Comparison of ENCODE assay signal across 8 cellular contexts in the genomic region with DNA sequence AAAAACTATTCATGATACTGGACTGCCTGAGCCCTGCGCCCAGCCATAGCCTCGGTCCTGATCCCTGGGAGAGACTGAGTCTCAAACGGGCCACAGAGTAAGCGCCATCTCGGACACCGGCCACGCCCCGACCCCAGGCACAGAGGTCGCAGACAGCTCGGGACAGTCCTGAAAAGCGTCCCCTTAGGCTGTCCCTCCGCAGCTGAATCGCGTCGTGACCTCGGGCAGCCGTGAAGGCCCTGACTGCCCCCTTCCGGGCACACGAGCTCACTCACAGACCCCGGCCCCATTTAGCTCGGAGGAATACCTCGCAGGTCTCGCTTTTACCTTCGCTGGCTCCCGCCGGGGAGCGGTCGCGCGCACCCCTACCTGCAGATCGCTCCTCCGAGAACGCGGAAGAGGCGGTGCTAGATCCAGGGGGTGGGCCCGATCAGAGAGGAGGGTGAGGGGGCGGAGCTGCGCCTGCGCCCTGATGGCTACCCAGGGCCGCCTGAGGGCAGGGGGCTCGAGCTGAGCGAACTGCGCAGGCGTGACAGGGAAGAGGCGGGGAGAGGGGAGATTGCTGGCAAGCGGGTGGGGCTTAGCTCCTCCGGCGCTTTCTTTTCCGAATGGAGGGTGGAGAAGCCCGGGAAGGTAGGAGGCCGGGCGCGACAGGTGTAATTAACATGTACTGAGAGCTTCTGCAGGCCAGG. TPM values are rescaled to one million over a fixed set of nuclear protein-coding genes. Genes with fewer than 3 reads are reported as not detected.
DNase-seq lines count a peak whose midpoint lies in the region; ATAC-seq, FAIRE-seq and TF ChIP-seq lines count a peak whose summit lies in the region.

A gene (minus strand): TSS at position 411 of the 692 bp plus-strand sequence. CDS start 20,941 bp downstream, outside the sequence.

- peaks cover 22% of the 10 kb centered on the region for H4K20me1 ChIP-seq in astrocyte (ENCODE audit: insufficient read depth, low read length)

- no peak for TF ChIP-seq CTCF in astrocyte (IDR thresholded peaks at IDR 0.05; ENCODE audit: insufficient read depth, low read depth, low read length)

- intact Hi-C loops in right cardiac atrium (cut with DNase I), result no loop called here
- intact Hi-C loops in aorta (cut with DNase I), result loop anchor here in 1 of 2 donors (5.0 kb wide), 1 partner anchor 113 kb away; a partner anchor contains a TSS

- FAIRE-seq in astrocyte (lab: Jason Lieb, UNC), result no peak

- H3K27ac Mint-ChIP-seq in astrocyte (ENCODE audit: unreplicated experiment), result peak within 1 kb of the TSS; percentile 85

- H3K9me3 ChIP-seq in astrocyte (ENCODE audit: insufficient read depth, low read depth, low read length) (no peaks in the 10 kb centered on the region), right cardiac atrium (ENCODE audit: control insufficient read depth, low read length) (no peaks in the 10 kb centered on the region), aorta (ENCODE audit: control insufficient read depth, low read length) (no peaks in the 10 kb centered on the region)

- peak within 1 kb of the TSS; percentile 26 for H3K27ac ChIP-seq in astrocyte (ENCODE audit: low read depth, low read length)
- H3K27ac ChIP-seq in right cardiac atrium (ENCODE audit: low read length), result peak within 1 kb of the TSS; percentile 31
- peak within 1 kb of the TSS in 1 of 2 donors; percentile 49 for H3K27ac ChIP-seq in aorta (ENCODE audit: low read depth in 1 of 2, low read length in 2 of 2)

- H3K4me3 ChIP-seq in astrocyte (ENCODE audit: insufficient read depth, low read depth, low read length) (peak within 1 kb of the TSS; percentile 86), right cardiac atrium (ENCODE audit: low read length) (peak within 1 kb of the TSS; percentile 50), aorta (ENCODE audit: low read length in 2 of 2) (peak within 1 kb of the TSS; percentile 48 to 83)

- H3K9ac ChIP-seq in astrocyte (ENCODE audit: low read length), result peak within 1 kb of the TSS; percentile 88

- H3K36me3 ChIP-seq in astrocyte (ENCODE audit: insufficient read depth, low read length) (no peaks in the 10 kb centered on the region), aorta (ENCODE audit: control insufficient read depth in 1 of 2, insufficient read depth in 2 of 2, low read length in 1 of 2) (peaks cover 0 to 1% of the 10 kb centered on the region in 2 donors)

- peaks cover 15% of the 10 kb centered on the region for H3K36me3 Mint-ChIP-seq in astrocyte (ENCODE audit: low read depth, unreplicated experiment)

- H3K79me2 ChIP-seq in astrocyte (ENCODE audit: insufficient read depth, low read length), result peaks cover 8% of the 10 kb centered on the region

- no peaks in the 10 kb centered on the region for H3K9me3 Mint-ChIP-seq in astrocyte (ENCODE audit: unreplicated experiment)

- H3K4me1 ChIP-seq in astrocyte (ENCODE audit: insufficient read depth, low read length) (peaks cover 5% of the 10 kb centered on the region), right cardiac atrium (ENCODE audit: control insufficient read depth, insufficient read depth, low read length) (peaks cover 23% of the 10 kb centered on the region), aorta (ENCODE audit: control insufficient read depth in 1 of 2, insufficient read depth in 2 of 2, low read length in 2 of 2) (peaks cover 0 to 2% of the 10 kb centered on the region in 2 donors)

- no peaks in the 10 kb centered on the region for H3K27me3 ChIP-seq in astrocyte (ENCODE audit: insufficient read depth, low read length)
- H3K27me3 ChIP-seq in right cardiac atrium (ENCODE audit: control insufficient read depth, insufficient read depth), result no peaks in the 10 kb centered on the region
- H3K27me3 ChIP-seq in aorta (ENCODE audit: control insufficient read depth in 1 of 2, insufficient read depth in 2 of 2, low read length in 1 of 2), result no peaks in the 10 kb centered on the region

- H3K4me3 Mint-ChIP-seq in astrocyte (ENCODE audit: unreplicated experiment), result peak within 1 kb of the TSS; percentile 96

- whole genome bisulfite sequencing in right cardiac atrium, result under 1% methylated on average over 53 of the region's 53 CpGs
- 1% methylated on average over 53 of the region's 53 CpGs for WGBS in aorta, 2 donors

- ATAC-seq in HG02885 (IDR thresholded peaks at IDR 0.05; ENCODE audit: poor library complexity, unreplicated experiment), result peak; percentile 96
- ATAC-seq in right cardiac atrium, result peak; percentile 97
- ATAC-seq in aorta (ENCODE audit: low FRiP score), result peak; percentile 96

- peak; percentile 61 for DNase-seq in NCI-H187 treated with DMSO at 0.1 percent for 48 hours (lab: John Stamatoyannopoulos, UW)
- DNase-seq in T-helper 22 cell (ENCODE audit: low read depth), result peak; percentile 98
- peak; percentile 75 for DNase-seq in astrocyte (ENCODE audit: low read depth)
- DNase-seq in right cardiac atrium, result peak; percentile 98 to 100 (median 99)
- peak; percentile 90 for DNase-seq in putamen (ENCODE audit: low spot score)
- DNase-seq in aorta, result peak; percentile 98 to 100

- peaks cover 5% of the 10 kb centered on the region for H3K4me1 Mint-ChIP-seq in astrocyte (ENCODE audit: low read depth, unreplicated experiment)

- peak; percentile 97 for TF ChIP-seq POLR2A in GM15510 (IDR thresholded peaks at IDR 0.05; ENCODE audit: borderline replicate concordance, extremely low read depth, insufficient read length)

- H2AFZ ChIP-seq in astrocyte (ENCODE audit: low read depth, low read length), result peak within 1 kb of the TSS; percentile 99

- peak within 1 kb of the TSS; percentile 97 for H3K4me2 ChIP-seq in astrocyte (ENCODE audit: low read length)

- H3K27me3 Mint-ChIP-seq in astrocyte (ENCODE audit: low read depth, unreplicated experiment), result no peaks in the 10 kb centered on the region

RNA-seq across cellular contexts. Expression of the gene that starts here (rescaled TPM):
- total RNA-seq in astrocyte (22.8 and 26.9 TPM in 2 replicates), right cardiac atrium (10 to 100 TPM; 40.2 to 46.9 (median 43.4) TPM), aorta (100 to 1,000 TPM in 1 of 2 donors, 10 to 100 TPM in 1; 64.2 to 111 TPM)
- polyA plus RNA-seq in right cardiac atrium (27.8 TPM), aorta (10 to 100 TPM; 25.5 to 80.5 TPM)
